8 cellular contexts compared by ENCODE assay signal in genomic region chr3:197555281-197556261, GRCh38. TPM values are rescaled to one million over a fixed set of nuclear protein-coding genes. Genes with fewer than 3 reads are reported as not detected.
DNase-seq lines count a peak whose midpoint lies in the region; ATAC-seq and TF ChIP-seq lines count a peak whose summit lies in the region.

Gene BDH1 (minus strand): TSS chr3:197555968. CDS start chr3:197546443, 9,525 bp downstream.

- peaks cover under 1% of the 10 kb centered on the region for H3K9me3 Mint-ChIP-seq in activated naive CD8-positive, alpha-beta T cell treated with anti-CD3 and anti-CD28 coated beads, Interleukin-2, amount 10 ng/mL, durations not matched to agents 7 days and 5 days

- DNase-seq in COR-L47 (lab: John Stamatoyannopoulos, UW) (peak; percentile 80), SKM-1 (lab: John Stamatoyannopoulos, UW; ENCODE audit: unreplicated experiment) (peak; percentile 54), right cardiac atrium (peak; percentile 37 to 72 (median 68)), gastrocnemius medialis (no peak), GM19240 (ENCODE audit: insufficient read length, low spot score) (no peak)
- DNase-seq in Jurkat, Clone E6-1 (ENCODE audit: low read depth, low spot score) = peak; percentile 48
- DNase-seq in activated naive CD8-positive, alpha-beta T cell treated with anti-CD3 and anti-CD28 coated beads, Interleukin-2, amount 10 ng/mL, durations not matched to agents 7 days and 5 days = peak; percentile 86

- H3K27me3 ChIP-seq in right cardiac atrium (ENCODE audit: control insufficient read depth, insufficient read depth) (no peaks in the 10 kb centered on the region), gastrocnemius medialis (peaks cover 0 to 19% (median 11%) of the 10 kb centered on the region in 3 donors)

- H3K36me3 Mint-ChIP-seq in activated naive CD8-positive, alpha-beta T cell treated with anti-CD3 and anti-CD28 coated beads, Interleukin-2, amount 10 ng/mL, durations not matched to agents 7 days and 5 days = peaks cover 33% of the 10 kb centered on the region

- intact Hi-C loops in right cardiac atrium (cut with DNase I) = no loop called here
- intact Hi-C loops in gastrocnemius medialis (cut with DNase I; ENCODE audit: low total_unique reads) = no loop called here

- TF ChIP-seq POLR2A in gastrocnemius medialis (IDR thresholded peaks at IDR 0.05) = no peak

- H3K27me3 Mint-ChIP-seq in activated naive CD8-positive, alpha-beta T cell treated with anti-CD3 and anti-CD28 coated beads, Interleukin-2, amount 10 ng/mL, durations not matched to agents 7 days and 5 days = peaks cover 10% of the 10 kb centered on the region

- peak within 1 kb of the TSS; percentile 91 for H3K27ac Mint-ChIP-seq in activated naive CD8-positive, alpha-beta T cell treated with anti-CD3 and anti-CD28 coated beads, Interleukin-2, amount 10 ng/mL, durations not matched to agents 7 days and 5 days

- POLR2A ChIA-PET in activated naive CD8-positive, alpha-beta T cell treated with anti-CD3 and anti-CD28 coated beads, Interleukin-2, amount 10 ng/mL, durations not matched to agents 7 days and 5 days (lab: Charles Lee) = interaction anchor here (0.8 to 1.4 kb wide), 4 partner anchors 31 to 46 kb away, joined by 3 to 5 read pairs (median 3); no protein-coding TSS in a partner anchor

- peak within 1 kb of the TSS; percentile 91 for H3K4me3 ChIP-seq in Jurkat, Clone E6-1 (ENCODE audit: low read length)
- H3K4me3 ChIP-seq in right cardiac atrium (ENCODE audit: low read length) (peak within 1 kb of the TSS; percentile 44), gastrocnemius medialis (peak within 1 kb of the TSS; percentile 70 to 97 (median 90))

- no peaks in the 10 kb centered on the region for H3K36me3 ChIP-seq in gastrocnemius medialis

- TF ChIP-seq CTCF in gastrocnemius medialis (IDR thresholded peaks at IDR 0.05 in 4 of 5, conservative IDR thresholded peaks at IDR 0.05 in 1 of 5) = no peak

- under 1% methylated on average over 96 of the region's 96 CpGs for WGBS in right cardiac atrium

- in situ Hi-C loops in gastrocnemius medialis (cut with MboI; ENCODE audit: low sequenced_read_pairs in 4 of 4) = no loop called here

- peaks cover 37% of the 10 kb centered on the region for H3K4me1 Mint-ChIP-seq in activated naive CD8-positive, alpha-beta T cell treated with anti-CD3 and anti-CD28 coated beads, Interleukin-2, amount 10 ng/mL, durations not matched to agents 7 days and 5 days

- H3K4me1 ChIP-seq in right cardiac atrium (ENCODE audit: control insufficient read depth, insufficient read depth, low read length) (no peaks in the 10 kb centered on the region), gastrocnemius medialis (peaks cover 3 to 9% of the 10 kb centered on the region in 2 donors)

- H3K4me3 Mint-ChIP-seq in activated naive CD8-positive, alpha-beta T cell treated with anti-CD3 and anti-CD28 coated beads, Interleukin-2, amount 10 ng/mL, durations not matched to agents 7 days and 5 days = peak within 1 kb of the TSS; percentile 90

- no peaks in the 10 kb centered on the region for H3K9me3 ChIP-seq in right cardiac atrium (ENCODE audit: control insufficient read depth, low read length)
- no peaks in the 10 kb centered on the region for H3K9me3 ChIP-seq in gastrocnemius medialis

- ATAC-seq in GM21390 (IDR thresholded peaks at IDR 0.05; ENCODE audit: unreplicated experiment) (peak; percentile 41), right cardiac atrium (peak; percentile 8 to 37), gastrocnemius medialis (peak; percentile 39 to 48)
- peak; percentile 45 for ATAC-seq in activated naive CD8-positive, alpha-beta T cell treated with anti-CD3 and anti-CD28 coated beads, Interleukin-2, amount 10 ng/mL, durations not matched to agents 7 days and 5 days (ENCODE audit: low read depth)

- H3K27ac ChIP-seq in right cardiac atrium (ENCODE audit: low read length) (peak within 1 kb of the TSS; percentile 57), gastrocnemius medialis (peak within 1 kb of the TSS; percentile 88 to 97 (median 92))

RNA-seq across cellular contexts. Expression of gene BDH1, which starts in this region (rescaled TPM):
- 39.6 TPM for polyA plus RNA-seq in Jurkat, Clone E6-1 (2012; ENCODE audit: insufficient read depth, insufficient read length)
- total RNA-seq in activated naive CD8-positive, alpha-beta T cell treated with anti-CD3 and anti-CD28 coated beads, Interleukin-2, amount 10 ng/mL, durations not matched to agents 7 days and 5 days = 100 to 1,000 TPM; 108 to 114 TPM
- total RNA-seq in right cardiac atrium (10 to 100 TPM; 13.2 to 30.5 (median 25.9) TPM), gastrocnemius medialis (1 to 10 TPM; 7.1 to 9.5 (median 8.9) TPM)
- polyA plus RNA-seq in right cardiac atrium = 19.8 TPM

Comparison
In these comparisons a context has a peak if more than half of its experiments do, and no peak if none do; other contexts are left out.
1. DNase-seq: peak in COR-L47 (single experiment), Jurkat, Clone E6-1 (single experiment), SKM-1 (single experiment), activated naive CD8-positive, alpha-beta T cell treated with anti-CD3 and anti-CD28 coated beads, Interleukin-2, amount 10 ng/mL, durations not matched to agents 7 days and 5 days (single experiment) and right cardiac atrium (3 of 3); none in gastrocnemius medialis (0 of 2) and GM19240 (single experiment).
2. Peak in every context shown above with its lines, with median percentiles within 50 percentile points of each other: ATAC-seq and H3K4me3 ChIP-seq.